9 cellular contexts compared by ENCODE assay signal in the genomic region with DNA sequence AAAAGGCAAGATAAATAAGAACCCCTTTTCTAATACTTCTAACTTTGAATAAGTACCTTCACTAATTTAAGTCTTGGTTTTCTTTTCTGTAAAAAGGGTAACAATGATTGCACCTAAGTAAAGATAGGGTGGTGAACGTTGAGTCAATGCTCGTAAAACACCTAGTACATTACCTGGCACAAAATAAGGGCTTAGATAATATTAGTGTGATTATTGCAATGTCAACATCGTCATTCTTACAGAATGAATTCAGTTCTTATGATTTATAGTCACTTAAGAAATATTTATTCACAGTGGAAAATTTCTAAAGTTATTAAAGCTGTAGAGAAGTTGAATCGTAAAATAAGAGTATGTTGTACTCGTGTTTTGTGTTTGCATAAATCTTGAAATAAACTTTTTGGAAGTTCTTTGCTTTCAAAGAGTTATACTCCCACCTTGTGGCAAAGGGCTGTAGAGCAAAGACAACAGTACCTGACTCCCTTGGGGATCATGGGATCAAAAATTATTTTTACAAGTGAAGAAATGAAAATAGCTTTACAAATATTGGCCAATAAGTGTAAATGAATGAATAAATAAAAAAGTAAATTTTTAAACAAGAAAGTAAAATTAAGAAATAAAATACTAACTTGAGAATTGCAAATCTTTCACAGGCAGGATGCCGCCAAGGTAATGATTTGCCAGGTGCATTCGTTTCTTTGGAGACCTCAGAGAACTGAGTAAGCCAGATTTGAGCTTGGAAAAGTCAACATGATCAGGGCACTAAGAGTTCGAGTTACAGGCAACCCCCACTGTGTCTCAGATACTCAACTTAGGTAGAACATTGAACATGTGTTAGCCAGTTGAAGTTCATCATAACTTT.
A peak's percentile ranks its signal among the peaks of the same experiment; 100 is the strongest.
DNase-seq lines count a peak whose midpoint lies in the region; ATAC-seq and TF ChIP-seq lines count a peak whose summit lies in the region.
"Had no signal": no experiment of that assay in that cellular context is flagged by ENCODE, and none has a peak within 500 bp of the region (broad histone marks: within the 10 kb centered on the region; RNA-seq: fewer than 3 reads in every experiment).

No MANE protein-coding gene starts in this region.

- no peaks in the 10 kb centered on the region for H3K9me3 Mint-ChIP-seq in stimulated activated naive B cell treated with anti-CD40 and anti-IgM and Interleukin-4, amounts not matched to agents 10 μg/mL and 1 μg/mL and 100 μg/mL, for 72 hours

- no peak overlapping the region for H3K27ac Mint-ChIP-seq in stimulated activated naive B cell treated with anti-CD40 and anti-IgM and Interleukin-4, amounts not matched to agents 10 μg/mL and 1 μg/mL and 100 μg/mL, for 72 hours
- H3K27ac Mint-ChIP-seq: activated naive CD8-positive, alpha-beta T cell had no signal

- H2BK5ac ChIP-seq in mesendoderm (ENCODE audit: low read length) = no peak overlapping the region

- no peak overlapping the region for H3K23ac ChIP-seq in mesendoderm (ENCODE audit: low read length)

- H2BK15ac ChIP-seq in mesendoderm (replicated peaks; ENCODE audit: low read depth) = no peak overlapping the region

- H3K4me1 Mint-ChIP-seq in stimulated activated naive B cell treated with anti-CD40 and anti-IgM and Interleukin-4, amounts not matched to agents 10 μg/mL and 1 μg/mL and 100 μg/mL, for 72 hours = no peaks in the 10 kb centered on the region

- H4K8ac ChIP-seq in mesendoderm (ENCODE audit: low read depth, low read length) = no peak overlapping the region

- H3K36me3 Mint-ChIP-seq in stimulated activated naive B cell treated with anti-CD40 and anti-IgM and Interleukin-4, amounts not matched to agents 10 μg/mL and 1 μg/mL and 100 μg/mL, for 72 hours = no peaks in the 10 kb centered on the region
- H3K36me3 Mint-ChIP-seq: activated naive CD8-positive, alpha-beta T cell had no signal

- no peak for TF ChIP-seq POLR2A in body of pancreas (IDR thresholded peaks at IDR 0.05)

- H3K79me2 ChIP-seq in mesendoderm (ENCODE audit: control insufficient read depth, insufficient read depth, low read length) = no peaks in the 10 kb centered on the region

- H3K4me3 ChIP-seq in body of pancreas (no peak overlapping the region), mesendoderm (ENCODE audit: low read length) (no peak overlapping the region)

- DNase-seq in NCI-H446 (lab: John Stamatoyannopoulos, UW) = peak; percentile 36 to 70
- peak in 2 of 4 donors; percentile 18 to 24 for DNase-seq in body of pancreas
- peak; percentile 55 for DNase-seq in mesendoderm
- no peak for DNase-seq in stimulated activated naive B cell treated with anti-CD40 and anti-IgM and Interleukin-4, amounts not matched to agents 10 μg/mL and 1 μg/mL and 100 μg/mL, for 72 hours
- no peak for DNase-seq in T-helper 2 cell

- H3K9ac ChIP-seq in mesendoderm (ENCODE audit: low read length) = no peak overlapping the region

- H3K27me3 ChIP-seq in body of pancreas (no peaks in the 10 kb centered on the region), mesendoderm (ENCODE audit: insufficient read depth, low read length, poor library complexity) (no peaks in the 10 kb centered on the region)

- no peaks in the 10 kb centered on the region for H3K79me1 ChIP-seq in mesendoderm (ENCODE audit: low read length)

- TF ChIP-seq CTCF in 22Rv1 (IDR thresholded peaks at IDR 0.05) = peak; percentile 92
- TF ChIP-seq CTCF in GM12873 (IDR thresholded peaks at IDR 0.05; ENCODE audit: insufficient read depth, low read depth, low read length, missing control alignments) = peak; percentile 55
- TF ChIP-seq CTCF in body of pancreas (IDR thresholded peaks at IDR 0.05) = peak in 6 of 7 experiments; percentile 44 to 69 (median 59)

- no peak overlapping the region for H2BK120ac ChIP-seq in mesendoderm (ENCODE audit: low read depth, low read length)

- 17% methylated on average over 8 of the region's 8 CpGs for WGBS in body of pancreas, 2 donors
- WGBS in mesendoderm (ENCODE audit: extremely low coverage, insufficient coverage, low lambda C conversion rate) = 100% methylated on average over 2 of the region's 8 CpGs

- H3K36me3 ChIP-seq in body of pancreas (replicated peaks in 1 of 2; ENCODE audit: insufficient read depth in 1 of 2, low read depth in 2 of 2) (no peaks in the 10 kb centered on the region), mesendoderm (ENCODE audit: control insufficient read depth, insufficient read depth, low read length) (no peaks in the 10 kb centered on the region)

- intact Hi-C loops in body of pancreas (cut with DNase I) = loop anchor here (10.0 kb wide), 1 partner anchor 685 kb away; no protein-coding TSS in a partner anchor

- no peak overlapping the region for H3K4me3 Mint-ChIP-seq in stimulated activated naive B cell treated with anti-CD40 and anti-IgM and Interleukin-4, amounts not matched to agents 10 μg/mL and 1 μg/mL and 100 μg/mL, for 72 hours
- H3K4me3 Mint-ChIP-seq: activated naive CD8-positive, alpha-beta T cell had no signal

- H3K4me1 ChIP-seq in body of pancreas (no peaks in the 10 kb centered on the region), mesendoderm (ENCODE audit: control insufficient read depth, low read depth, low read length) (no peaks in the 10 kb centered on the region)

- no peak overlapping the region for H3K18ac ChIP-seq in mesendoderm (ENCODE audit: low read length)

- no peak overlapping the region for H3K56ac ChIP-seq in mesendoderm (ENCODE audit: low read length)

- no peaks in the 10 kb centered on the region for H3K27me3 Mint-ChIP-seq in stimulated activated naive B cell treated with anti-CD40 and anti-IgM and Interleukin-4, amounts not matched to agents 10 μg/mL and 1 μg/mL and 100 μg/mL, for 72 hours
- H3K27me3 Mint-ChIP-seq: activated naive CD8-positive, alpha-beta T cell had no signal

- H3K4me2 ChIP-seq in mesendoderm (ENCODE audit: low read length) = no peak overlapping the region

- H2AK5ac ChIP-seq in mesendoderm (ENCODE audit: low read length) = no peak overlapping the region

- H3K4ac ChIP-seq in mesendoderm (ENCODE audit: low read depth, low read length) = no peak overlapping the region

- H3K9me3 ChIP-seq in body of pancreas = no peaks in the 10 kb centered on the region

- H4K5ac ChIP-seq in mesendoderm (ENCODE audit: low read length) = no peak overlapping the region

- no peak overlapping the region for H3K27ac ChIP-seq in 22Rv1
- no peak overlapping the region for H3K27ac ChIP-seq in body of pancreas
- H3K27ac ChIP-seq in mesendoderm (ENCODE audit: low read depth, low read length) = no peak overlapping the region

- ATAC-seq in body of pancreas (peak; percentile 53), HG03039 (IDR thresholded peaks at IDR 0.05; ENCODE audit: unreplicated experiment) (no peak)
- no peak for ATAC-seq in stimulated activated naive B cell treated with anti-CD40 and anti-IgM and Interleukin-4, amounts not matched to agents 10 μg/mL and 1 μg/mL and 100 μg/mL, for 72 hours (replicated peaks)

Comparison
In these comparisons a context has a peak if more than half of its experiments do, and no peak if none do; other contexts are left out.
1. DNase-seq: peak in NCI-H446 (2 of 2) and mesendoderm (single experiment); none in stimulated activated naive B cell treated with anti-CD40 and anti-IgM and Interleukin-4, amounts not matched to agents 10 μg/mL and 1 μg/mL and 100 μg/mL, for 72 hours (single experiment) and T-helper 2 cell (0 of 5).
2. Peak in every context shown above with its lines, with median percentiles within 50 percentile points of each other: CTCF ChIP-seq.